1 cellular context compared by ENCODE assay signal in genomic region chr20:663315-664090, GRCh38.
TF ChIP-seq lines count a peak whose summit lies in the region.

No MANE protein-coding gene starts in this region.

TF ChIP-seq in IMR-90, 13 proteins besides CTCF, POLR2A, EP300 and RAD21 (continued from another document):
- TF ChIP-seq USF2 (IDR thresholded peaks at IDR 0.05; ENCODE audit: low read depth, low read length), result no peak
- no peak for TF ChIP-seq SMC3 (IDR thresholded peaks at IDR 0.05; ENCODE audit: low read depth, low read length)
- TF ChIP-seq CHD1 (IDR thresholded peaks at IDR 0.05; ENCODE audit: low read depth, low read length), result no peak
- no peak for TF ChIP-seq BHLHE40 (IDR thresholded peaks at IDR 0.05; ENCODE audit: low read depth, low read length)
- no peak for TF ChIP-seq RFX5 (IDR thresholded peaks at IDR 0.05; ENCODE audit: low read depth, low read length)
- TF ChIP-seq FOS (IDR thresholded peaks at IDR 0.05; ENCODE audit: low read depth, low read length), result no peak
